8 cellular contexts compared by ENCODE assay signal in the genomic region with DNA sequence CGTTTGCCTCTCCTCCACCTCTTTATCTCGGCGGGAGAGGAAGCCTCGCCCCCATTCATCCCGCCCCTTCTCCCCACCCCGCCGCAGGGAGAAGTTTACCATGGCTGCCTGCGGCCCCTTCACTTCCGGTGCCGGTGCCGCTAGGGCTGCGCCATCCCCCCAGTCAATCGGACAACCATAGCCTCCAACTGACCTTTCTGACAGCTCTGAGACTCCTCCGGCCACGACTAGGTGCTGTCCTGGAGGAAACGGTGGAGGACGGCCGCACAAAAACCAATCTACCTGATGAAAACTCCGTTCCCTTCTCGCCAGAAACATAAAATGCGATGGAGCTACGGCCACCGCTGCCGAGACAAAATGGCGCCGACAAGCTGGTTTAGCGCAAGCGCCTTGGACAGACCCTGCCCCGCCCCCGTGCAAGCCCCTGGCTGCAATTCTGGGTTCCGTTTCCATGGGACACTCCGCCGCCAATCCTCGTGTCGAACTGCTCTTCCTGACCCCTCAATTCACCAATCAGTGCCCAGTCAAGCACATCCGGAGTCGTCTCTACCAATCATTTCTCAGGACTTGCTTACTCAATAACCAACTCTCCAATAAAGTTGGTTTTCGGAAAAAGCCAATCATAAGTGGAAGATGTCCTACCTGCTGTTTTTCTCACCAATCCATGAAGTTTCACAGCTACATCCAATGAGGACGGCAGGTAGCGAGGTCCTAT. TPM values are rescaled to one million over a fixed set of nuclear protein-coding genes. Genes with fewer than 3 reads are reported as not detected.
DNase-seq lines count a peak whose midpoint lies in the region; ATAC-seq and TF ChIP-seq lines count a peak whose summit lies in the region.

No MANE protein-coding gene starts in this region.

- no peaks in the 10 kb centered on the region for H3K9me3 Mint-ChIP-seq in neural progenitor cell

- no peak overlapping the region for H3K4me3 Mint-ChIP-seq in neural progenitor cell

- H3K4me3 ChIP-seq in H7 (ENCODE audit: insufficient read depth, low read depth, low read length) (peak overlapping the region; percentile 92), neural progenitor cell (peak overlapping the region; percentile 89)

- H3K9me3 ChIP-seq in ES-I3 (ENCODE audit: control insufficient read depth, insufficient read depth, low read length) (no peaks in the 10 kb centered on the region), neural progenitor cell (ENCODE audit: low read depth) (no peaks in the 10 kb centered on the region)

- H3K79me2 ChIP-seq in neural progenitor cell (ENCODE audit: low read depth), result peaks cover 85% of the 10 kb centered on the region

- H3K4me2 ChIP-seq in neural progenitor cell, result peak overlapping the region; percentile 94

- H3K36me3 ChIP-seq in ES-I3 (ENCODE audit: insufficient read depth, low read length) (peaks cover 6% of the 10 kb centered on the region), H7 (replicated peaks; ENCODE audit: control insufficient read depth, insufficient read depth, low read length) (peaks cover 4% of the 10 kb centered on the region), neural progenitor cell (peaks cover 11% of the 10 kb centered on the region)

- peaks cover 28% of the 10 kb centered on the region for H3K36me3 Mint-ChIP-seq in neural progenitor cell

- no peaks in the 10 kb centered on the region for H3K27me3 ChIP-seq in H7 (ENCODE audit: control insufficient read depth, insufficient read depth, low read length)
- no peaks in the 10 kb centered on the region for H3K27me3 ChIP-seq in foreskin keratinocyte
- no peaks in the 10 kb centered on the region for H3K27me3 ChIP-seq in neural progenitor cell

- DNase-seq in H7, result peak; percentile 93
- peak; percentile 100 for DNase-seq in M059J (ENCODE audit: low read depth)
- peak; percentile 84 for DNase-seq in activated gamma-delta T cell (lab: John Stamatoyannopoulos, UW)
- DNase-seq in foreskin keratinocyte, result peak; percentile 100
- peak; percentile 99 for DNase-seq in neural progenitor cell (ENCODE audit: low spot score)
- DNase-seq in stromal cell of bone marrow (ENCODE audit: low read depth), result peak; percentile 100

- peaks cover 15% of the 10 kb centered on the region for H3F3A ChIP-seq in neural progenitor cell (ENCODE audit: low read depth)

- H3K9ac ChIP-seq in ES-I3 (ENCODE audit: low read depth, low read length) (peak overlapping the region; percentile 87), neural progenitor cell (peak overlapping the region; percentile 94)

- H3K27me3 Mint-ChIP-seq in neural progenitor cell (ENCODE audit: insufficient read depth, low read depth), result peaks cover 2% of the 10 kb centered on the region

- peak overlapping the region; percentile 91 for H3K27ac ChIP-seq in foreskin keratinocyte
- H3K27ac ChIP-seq in neural progenitor cell, result peak overlapping the region; percentile 98

- H4K20me1 ChIP-seq in neural progenitor cell (ENCODE audit: low read depth), result peaks cover 35% of the 10 kb centered on the region

- H2AFZ ChIP-seq in neural progenitor cell (replicated peaks), result peak overlapping the region; percentile 74

- peak; percentile 75 for TF ChIP-seq POLR2A in Raji (IDR thresholded peaks at IDR 0.05; ENCODE audit: insufficient read depth, low read depth, low read length)

- peaks cover 29% of the 10 kb centered on the region for H3K4me1 Mint-ChIP-seq in neural progenitor cell

- H3K4me1 ChIP-seq in ES-I3 (ENCODE audit: insufficient read depth, low read length) (no peaks in the 10 kb centered on the region; the same call in 1 of the 2 replicates), foreskin keratinocyte (peaks cover 10% of the 10 kb centered on the region), neural progenitor cell (peaks cover 16% of the 10 kb centered on the region)

- ATAC-seq in foreskin keratinocyte, result peak; percentile 92

- H3K27ac Mint-ChIP-seq in neural progenitor cell, result no peak overlapping the region

- TF ChIP-seq CTCF in foreskin keratinocyte (conservative IDR thresholded peaks at IDR 0.05) (peak; percentile 31), neural progenitor cell (IDR thresholded peaks at IDR 0.05) (no peak)

RNA-seq across cellular contexts. Expression of a gene that starts 0.4 kb away (rescaled TPM):
- 3.5 and 5.9 TPM in 2 replicates for total RNA-seq in H7 (2014; rRNA removed; shearing (Covaris generic))
- total RNA-seq in M059J (2014; rRNA removed; shearing (Covaris generic)), result 3.9 and 6.5 TPM in 2 replicates
- total RNA-seq in foreskin keratinocyte (6.2 and 6.4 TPM in 2 replicates), neural progenitor cell (ENCODE audit: low replicate concordance) (12.6 and 24.1 TPM in 2 replicates)
- 0.94 and 1.1 TPM in 2 replicates for polyA plus RNA-seq in foreskin keratinocyte

RNA-seq across cellular contexts. Expression of a gene that starts 53.3 kb away (rescaled TPM):
- 132 and 136 TPM in 2 replicates for total RNA-seq in H7 (2014; rRNA removed; shearing (Covaris generic))
- total RNA-seq in M059J (2014; rRNA removed; shearing (Covaris generic)), result 153 and 232 TPM in 2 replicates
- 147 and 155 TPM in 2 replicates for total RNA-seq in foreskin keratinocyte
- polyA plus RNA-seq in foreskin keratinocyte, result 165 and 183 TPM in 2 replicates
- total RNA-seq in neural progenitor cell (ENCODE audit: low replicate concordance), result 192 and 268 TPM in 2 replicates

Comparison
In these comparisons a context has a peak if more than half of its experiments do, and no peak if none do; other contexts are left out.
1. Peak in every context shown above with its lines: DNase-seq, ATAC-seq, H3K4me3 ChIP-seq and H3K27ac ChIP-seq.